In the genomic region with DNA sequence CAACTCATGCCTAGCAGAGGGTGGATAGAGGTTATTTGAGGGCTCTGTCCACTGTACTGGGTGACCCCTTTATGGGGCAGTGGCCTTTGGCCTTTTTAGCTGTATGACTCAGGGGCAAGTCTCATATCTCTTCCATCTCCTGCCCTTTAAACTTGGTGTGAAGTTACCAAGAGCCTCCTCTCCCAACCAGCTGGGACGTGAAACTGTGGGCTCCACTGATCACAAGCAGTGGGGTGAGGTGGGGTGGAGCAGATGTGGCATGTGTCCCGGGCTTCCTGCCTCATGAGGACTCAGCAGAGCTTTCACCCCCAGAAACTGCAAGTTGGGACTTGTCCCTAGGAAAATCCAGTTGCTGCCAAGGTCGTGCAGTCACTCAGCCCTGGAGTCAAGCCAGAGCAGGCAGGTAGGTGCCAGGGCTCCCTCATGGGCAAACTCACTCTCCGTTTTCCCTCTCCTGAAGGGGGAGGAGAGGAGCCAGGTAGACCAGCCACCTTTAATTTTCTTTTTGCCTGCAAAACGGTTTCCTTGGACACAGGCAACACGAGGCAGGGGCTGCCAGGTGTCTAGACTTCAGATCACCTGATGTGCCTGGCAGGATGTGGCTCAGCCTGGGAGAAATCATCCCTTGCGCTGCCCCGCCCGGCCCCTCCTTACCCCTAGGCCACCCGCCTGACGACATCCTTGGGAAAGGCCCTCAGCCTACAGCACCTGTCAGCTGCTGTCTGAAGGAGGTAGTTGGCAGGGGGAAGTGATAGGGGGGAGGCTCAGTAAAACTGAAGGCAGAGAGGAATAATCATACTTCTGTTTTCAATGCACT, we compare ENCODE assay signal across 1 cellular context.
TF ChIP-seq lines count a peak whose summit lies in the region.

No MANE protein-coding gene starts in this region.

TF ChIP-seq in IMR-90, 13 proteins besides CTCF, POLR2A, EP300 and RAD21:
- 0 out of 2 replicates have a peak, but pooled peaks have one; percentile 19 for TF ChIP-seq MXI1 (IDR thresholded peaks at IDR 0.05; ENCODE audit: borderline replicate concordance, low read depth, low read length)
- no peak for TF ChIP-seq CHD1 (IDR thresholded peaks at IDR 0.05; ENCODE audit: low read depth, low read length)
